ENCODE assay signal across 1 cellular context in the genomic region with DNA sequence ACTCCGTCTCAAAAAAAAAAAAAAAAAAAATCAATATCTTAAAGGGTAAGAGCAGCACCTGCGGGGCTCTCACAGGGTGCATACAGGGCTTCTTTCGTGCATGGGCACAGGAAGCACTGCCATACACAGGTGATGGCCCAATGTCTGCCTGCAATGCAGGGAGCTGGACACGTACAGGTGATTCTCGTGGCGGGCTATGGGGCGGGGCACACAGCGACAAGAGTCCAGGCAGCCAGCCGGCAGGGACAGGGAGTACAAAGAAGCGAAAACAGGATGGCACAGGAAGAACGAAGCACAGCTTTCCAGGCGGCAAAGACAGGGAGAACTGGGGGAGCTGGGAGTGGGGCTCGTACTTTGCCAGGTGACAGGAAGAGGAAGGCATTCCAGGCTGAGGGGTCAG.
TF ChIP-seq lines count a peak whose summit lies in the region.

No MANE protein-coding gene starts in this region.

TF ChIP-seq in GM23338, 12 proteins besides CTCF, POLR2A, EP300 and RAD21:
- TF ChIP-seq NANOG (IDR thresholded peaks at IDR 0.05; ENCODE audit: borderline replicate concordance) (no peak), CREB1 (CRISPR knock-in tag; IDR thresholded peaks at IDR 0.05; ENCODE audit: low read depth) (no peak), EZH2phosphoT487 (IDR thresholded peaks at IDR 0.05; ENCODE audit: unreplicated experiment) (no peak)
- TF ChIP-seq, protein P1, sequence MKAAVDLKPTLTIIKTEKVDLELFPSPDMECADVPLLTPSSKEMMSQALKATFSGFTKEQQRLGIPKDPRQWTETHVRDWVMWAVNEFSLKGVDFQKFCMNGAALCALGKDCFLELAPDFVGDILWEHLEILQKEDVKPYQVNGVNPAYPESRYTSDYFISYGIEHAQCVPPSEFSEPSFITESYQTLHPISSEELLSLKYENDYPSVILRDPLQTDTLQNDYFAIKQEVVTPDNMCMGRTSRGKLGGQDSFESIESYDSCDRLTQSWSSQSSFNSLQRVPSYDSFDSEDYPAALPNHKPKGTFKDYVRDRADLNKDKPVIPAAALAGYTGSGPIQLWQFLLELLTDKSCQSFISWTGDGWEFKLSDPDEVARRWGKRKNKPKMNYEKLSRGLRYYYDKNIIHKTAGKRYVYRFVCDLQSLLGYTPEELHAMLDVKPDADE (IDR thresholded peaks at IDR 0.05) = no peak
